In the genomic region with DNA sequence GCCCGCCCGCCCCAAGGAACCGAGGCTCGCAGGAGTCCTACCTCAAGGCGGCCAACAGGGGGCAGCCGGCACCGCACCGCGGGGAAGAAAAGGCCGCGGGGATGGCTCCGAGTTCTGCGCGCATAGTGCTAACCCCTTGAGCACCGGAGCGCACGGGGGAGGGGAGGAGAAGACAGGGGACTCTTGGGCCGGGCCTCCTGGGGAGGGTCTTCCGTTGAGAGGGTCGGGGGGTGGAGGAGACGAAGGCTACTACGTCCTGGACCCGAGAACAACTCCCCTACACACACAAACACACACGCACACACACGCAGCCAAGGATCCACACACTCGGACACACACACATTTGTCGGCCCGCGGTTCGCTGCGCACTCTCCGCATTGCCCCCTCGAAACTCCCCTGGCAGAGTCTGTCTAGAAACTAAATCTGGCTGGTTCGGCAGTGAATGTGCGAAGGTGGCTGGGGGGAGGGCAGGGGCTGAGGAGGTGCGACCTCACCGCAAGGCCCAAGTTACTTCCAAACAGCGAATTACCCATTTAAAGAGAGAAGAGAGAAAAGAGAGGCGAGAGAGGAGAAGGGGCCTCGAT, we compare ENCODE assay signal across 8 cellular contexts. TPM values are rescaled to one million over a fixed set of nuclear protein-coding genes. Genes with fewer than 3 reads are reported as not detected.
DNase-seq lines count a peak whose midpoint lies in the region; TF ChIP-seq lines count a peak whose summit lies in the region.

No MANE protein-coding gene starts in this region.

- H3K36me3 ChIP-seq in neuronal stem cell (replicated peaks in 1 of 2; ENCODE audit: control insufficient read depth in 2 of 2, insufficient read depth in 2 of 2, low read length in 2 of 2) (peaks cover 0 to 39% of the 10 kb centered on the region in 2 donors), vagina (no peaks in the 10 kb centered on the region)

- intact Hi-C loops in vagina (cut with DNase I), result no loop called here

- H3K9me3 ChIP-seq in neuronal stem cell (replicated peaks in 1 of 2; ENCODE audit: control insufficient read depth in 2 of 2, insufficient read depth in 1 of 2, low read depth in 1 of 2, low read length in 2 of 2) (peaks cover 0 to 12% of the 10 kb centered on the region in 2 donors), vagina (no peaks in the 10 kb centered on the region)

- no peak overlapping the region for H3K4ac ChIP-seq in neuronal stem cell (ENCODE audit: low read length)

- H3K18ac ChIP-seq in neuronal stem cell (ENCODE audit: low read length), result peak overlapping the region; percentile 84

- no peaks in the 10 kb centered on the region for H3K79me1 ChIP-seq in neuronal stem cell (ENCODE audit: low read depth, low read length)

- H3K4me1 ChIP-seq in neuronal stem cell (ENCODE audit: control insufficient read depth in 2 of 2, insufficient read depth in 1 of 2, low read depth in 1 of 2, low read length in 2 of 2) (peaks cover 9 to 37% of the 10 kb centered on the region in 2 donors), vagina (peaks cover 60% of the 10 kb centered on the region)

- H3K4me3 ChIP-seq in neuronal stem cell (ENCODE audit: low read length in 2 of 2) (peak overlapping the region; percentile 76 to 81), vagina (peak overlapping the region; percentile 66 to 78)

- H2AK5ac ChIP-seq in neuronal stem cell (ENCODE audit: low read depth, low read length), result no peak overlapping the region

- DNase-seq in NCI-H2196 (lab: John Stamatoyannopoulos, UW; ENCODE audit: unreplicated experiment), result peak; percentile 64
- no peak for DNase-seq in NCI-H2196 treated with DMSO at 0.1 percent for 48 hours (lab: John Stamatoyannopoulos, UW; ENCODE audit: unreplicated experiment)
- DNase-seq in HFFc6, result peak; percentile 70
- peak; percentile 32 for DNase-seq in NCI-H146 treated with DMSO at 0.1 percent for 48 hours (lab: John Stamatoyannopoulos, UW; ENCODE audit: unreplicated experiment)
- DNase-seq in activated CD8-positive, alpha-beta memory T cell treated with anti-CD3 and anti-CD28 coated beads, Interleukin-2, amount 50 U/mL, for 4 hours, result peak; percentile 16
- peak; percentile 39 for DNase-seq in foreskin melanocyte
- DNase-seq in neuronal stem cell (ENCODE audit: low spot score), result peak; percentile 82
- DNase-seq in vagina (ENCODE audit: extremely low spot score in 2 of 2), result no peak

- peak overlapping the region; percentile 97 for H2AFZ ChIP-seq in neuronal stem cell (ENCODE audit: low read length)

- H3K27me3 ChIP-seq in neuronal stem cell (ENCODE audit: control insufficient read depth in 3 of 3, insufficient read depth in 3 of 3, low read depth in 1 of 3, low read length in 3 of 3) (peaks cover 0 to 68% (median 32%) of the 10 kb centered on the region in 3 experiments), vagina (no peaks in the 10 kb centered on the region)

- H2BK12ac ChIP-seq in neuronal stem cell (ENCODE audit: low read length), result no peak overlapping the region

- no CpG with 5 or more reads among the region's 40 CpGs for WGBS in neuronal stem cell (ENCODE audit: extremely low coverage in 2 of 2, insufficient read length in 2 of 2, insufficient replicate concordance in 1 of 2), 2 donors

- H4K8ac ChIP-seq in neuronal stem cell (ENCODE audit: low read depth, low read length), result no peak overlapping the region

- H3K23ac ChIP-seq in neuronal stem cell (ENCODE audit: low read depth, low read length, poor library complexity), result peak overlapping the region; percentile 62

- H3K27ac Mint-ChIP-seq in HFFc6, result peak overlapping the region; percentile 97

- no peak for TF ChIP-seq POLR2A in vagina (IDR thresholded peaks at IDR 0.05)

- H3K27ac ChIP-seq in neuronal stem cell (replicated peaks; ENCODE audit: low read length) (no peak overlapping the region), vagina (peak overlapping the region; percentile 93)

- H3K27me3 Mint-ChIP-seq in HFFc6 (ENCODE audit: insufficient read depth), result peaks cover 14% of the 10 kb centered on the region

- peak overlapping the region; percentile 98 for H3K4me3 Mint-ChIP-seq in HFFc6

- H3K36me3 Mint-ChIP-seq in HFFc6 (ENCODE audit: low read depth), result peaks cover 36% of the 10 kb centered on the region

- no peak overlapping the region for H2BK15ac ChIP-seq in neuronal stem cell (ENCODE audit: low read length)

- peak; percentile 93 for TF ChIP-seq CTCF in HFFc6 (IDR thresholded peaks at IDR 0.05)
- TF ChIP-seq CTCF in vagina (IDR thresholded peaks at IDR 0.05), result peak in 2 of 3 experiments; percentile 28 to 91

- H2BK120ac ChIP-seq in neuronal stem cell (ENCODE audit: low read depth, low read length), result no peak overlapping the region

- no peak overlapping the region for H2BK5ac ChIP-seq in neuronal stem cell (ENCODE audit: low read length)

- H3K9me3 Mint-ChIP-seq in HFFc6, result no peaks in the 10 kb centered on the region

- no peak overlapping the region for H4K91ac ChIP-seq in neuronal stem cell (ENCODE audit: low read depth, low read length, poor library complexity)

- H3K4me2 ChIP-seq in neuronal stem cell (ENCODE audit: insufficient read depth, low read length, poor library complexity, severe bottlenecking), result peak overlapping the region; percentile 97

- H3K14ac ChIP-seq in neuronal stem cell (ENCODE audit: low read length), result no peak overlapping the region

- H3K9ac ChIP-seq in neuronal stem cell (ENCODE audit: low read depth, low read length, poor library complexity), result peak overlapping the region; percentile 72

- H3K4me1 Mint-ChIP-seq in HFFc6 (ENCODE audit: low read depth), result peaks cover 40% of the 10 kb centered on the region

RNA-seq across cellular contexts. Expression of a gene that starts 1.8 kb away (rescaled TPM):
- 100 to 1,000 TPM; 240 to 387 (median 256) TPM for total RNA-seq in HFFc6 (2021; fragmentation: NEBNext Ultra II Directional; extraction: Animal tissue kit (Norgen Biotek cat#: 25700))
- polyA plus RNA-seq in neuronal stem cell (2013, experiment 1 of 2), result 1.7 TPM
- polyA plus RNA-seq in neuronal stem cell (2013, experiment 2 of 2), result 1.6 TPM
- total RNA-seq in vagina, result 52.3 TPM

Comparison
In these comparisons a context has a peak if more than half of its experiments do, and no peak if none do; other contexts are left out.
1. DNase-seq: peak in NCI-H2196 (single experiment), HFFc6 (single experiment), NCI-H146 treated with DMSO at 0.1 percent for 48 hours (single experiment), activated CD8-positive, alpha-beta memory T cell treated with anti-CD3 and anti-CD28 coated beads, Interleukin-2, amount 50 U/mL, for 4 hours (single experiment), foreskin melanocyte (single experiment) and neuronal stem cell (single experiment); none in NCI-H2196 treated with DMSO at 0.1 percent for 48 hours (single experiment) and vagina (0 of 2).